17 cellular contexts compared by ENCODE assay signal in genomic region chr17:17826942-17827785, GRCh38. TPM values are rescaled to one million over a fixed set of nuclear protein-coding genes. Genes with fewer than 3 reads are reported as not detected.
DNase-seq lines count a peak whose midpoint lies in the region; ATAC-seq and TF ChIP-seq lines count a peak whose summit lies in the region.
"Had no signal": no experiment of that assay in that cellular context is flagged by ENCODE, and none has a peak within 500 bp of the region (broad histone marks: within the 10 kb centered on the region; RNA-seq: fewer than 3 reads in every experiment).

No MANE protein-coding gene starts in this region.

- no TSS peak for BruUV-seq in OCI-LY7 (replicated peaks; lab: Mats Ljungman, UMichigan)

- CTCF ChIA-PET in CD4-positive, alpha-beta memory T cell (lab: Charles Lee; ENCODE audit: partially characterized antibody): interaction anchor here (1.1 to 2.6 kb wide), 4 partner anchors 9 to 15 kb away, joined by 3 to 12 read pairs (median 4); no protein-coding TSS in a partner anchor
- CTCF ChIA-PET in OCI-LY7 (lab: Charles Lee; ENCODE audit: unreplicated experiment): interaction anchor here (1.1 kb wide), 1 partner anchor 9 kb away, joined by 4 read pairs; the partner anchor contains the start of gene SREBF1

- H3K4me1 Mint-ChIP-seq in CD4-positive, alpha-beta memory T cell: peaks cover 32 to 80% (median 56%) of the 10 kb centered on the region in 4 donors

- H3K4me3 Mint-ChIP-seq in CD4-positive, alpha-beta memory T cell: peak overlapping the region in 6 of 8 donors; percentile 9 to 92 (median 67)
- H3K4me3 Mint-ChIP-seq: activated B cell treated with CpG ODN at 0.5 μM for 24 hours had no signal

- H2AFZ ChIP-seq in OCI-LY7 (ENCODE audit: low read length) (no peak overlapping the region), parathyroid adenoma (no peak overlapping the region)

- peak overlapping the region in 6 of 7 donors; percentile 64 to 95 (median 88) for H3K27ac Mint-ChIP-seq in CD4-positive, alpha-beta memory T cell
- H3K27ac Mint-ChIP-seq: activated B cell treated with CpG ODN at 0.5 μM for 24 hours had no signal

- DNase-seq in CD4-positive, alpha-beta memory T cell: no peak
- DNase-seq in OCI-LY7 (ENCODE audit: low spot score) (no peak), NOMO-1 treated with dmso at 0.1 percent for 144 hours (lab: John Stamatoyannopoulos, UW; ENCODE audit: unreplicated experiment) (no peak), GM20000 (ENCODE audit: low spot score) (no peak), KG1 (lab: John Stamatoyannopoulos, UW) (no peak)
- no peak for DNase-seq in effector memory CD4-positive, alpha-beta T cell
- DNase-seq: activated B cell treated with CpG ODN at 0.5 μM for 24 hours; activated naive CD4-positive, alpha-beta T cell treated with anti-CD3 and anti-CD28 coated beads, Interleukin-2, amount 50 U/mL, for 16 hours; COR-L47; GOT3; NCI-H1048; NCI-H510A; occipital lobe; SHP77; stimulated activated CD4-positive, alpha-beta T cell treated with anti-CD3 and anti-CD28 coated beads, Interleukin-2, amount 100 ng/mL, for 48 hours had no signal

- no peaks in the 10 kb centered on the region for H3K36me3 ChIP-seq in CD4-positive, alpha-beta memory T cell (ENCODE audit: insufficient read depth, low read length)
- H3K36me3 ChIP-seq in OCI-LY7 (ENCODE audit: insufficient read depth, low read length) (peaks cover 31% of the 10 kb centered on the region), parathyroid adenoma (ENCODE audit: control insufficient read depth, insufficient read depth, low read length) (no peaks in the 10 kb centered on the region)
- no peaks in the 10 kb centered on the region for H3K36me3 ChIP-seq in effector memory CD4-positive, alpha-beta T cell (ENCODE audit: control insufficient read depth, insufficient read depth, low read length)

- no peak overlapping the region for H3K27ac ChIP-seq in CD4-positive, alpha-beta memory T cell (ENCODE audit: low read depth, low read length)
- peak overlapping the region; percentile 67 for H3K27ac ChIP-seq in OCI-LY7 (ENCODE audit: low read depth, low read length, poor library complexity, severe bottlenecking)
- peak overlapping the region; percentile 49 for H3K27ac ChIP-seq in effector memory CD4-positive, alpha-beta T cell (ENCODE audit: insufficient read depth, low read length, poor library complexity, severe bottlenecking)
- peak overlapping the region; percentile 29 for H3K27ac ChIP-seq in parathyroid adenoma

- no peaks in the 10 kb centered on the region for H3K27me3 ChIP-seq in CD4-positive, alpha-beta memory T cell (ENCODE audit: insufficient read depth, low read length)
- no peaks in the 10 kb centered on the region for H3K27me3 ChIP-seq in effector memory CD4-positive, alpha-beta T cell (replicated peaks; ENCODE audit: control insufficient read depth, insufficient read depth, low read length, poor library complexity, severe bottlenecking)
- no peaks in the 10 kb centered on the region for H3K27me3 ChIP-seq in parathyroid adenoma (ENCODE audit: control insufficient read depth, insufficient read depth, low read length)

- no peak overlapping the region for H3K4me3 ChIP-seq in CD4-positive, alpha-beta memory T cell (ENCODE audit: low read length in 2 of 2)
- H3K4me3 ChIP-seq in OCI-LY7 (ENCODE audit: low read depth, low read length, poor library complexity, severe bottlenecking) (no peak overlapping the region), parathyroid adenoma (ENCODE audit: low read depth, low read length) (no peak overlapping the region)
- H3K4me3 ChIP-seq in effector memory CD4-positive, alpha-beta T cell (ENCODE audit: insufficient read depth, low read depth, low read length, poor library complexity, severe bottlenecking): no peak overlapping the region

- H3K79me2 ChIP-seq in OCI-LY7 (ENCODE audit: insufficient read depth, low read depth, low read length) (peaks cover 47% of the 10 kb centered on the region), parathyroid adenoma (peaks cover 10% of the 10 kb centered on the region)

- POLR2A ChIA-PET in CD4-positive, alpha-beta memory T cell (lab: Charles Lee; ENCODE audit: partially characterized antibody): interaction anchor here (1.2 to 9.2 kb wide), 2 partner anchors 10 to 145 kb away, joined by 4 to 79 read pairs; partner anchors contain the start of gene SREBF1
- POLR2A ChIA-PET in OCI-LY7 (lab: Charles Lee): interaction anchor here (3.0 kb wide), 1 partner anchor 9 kb away, joined by 10 read pairs; the partner anchor contains the start of gene SREBF1

- no peaks in the 10 kb centered on the region for H3K27me3 Mint-ChIP-seq in CD4-positive, alpha-beta memory T cell
- H3K27me3 Mint-ChIP-seq: activated B cell treated with CpG ODN at 0.5 μM for 24 hours had no signal

- H3K36me3 Mint-ChIP-seq in CD4-positive, alpha-beta memory T cell: peaks cover 1 to 5% of the 10 kb centered on the region in 2 donors

- ATAC-seq in GM19351 (IDR thresholded peaks at IDR 0.05; ENCODE audit: unreplicated experiment): no peak

- intact Hi-C loops in CD4-positive, alpha-beta memory T cell (cut with micrococcal nuclease): no loop called here
- intact Hi-C loops in OCI-LY7 (cut with micrococcal nuclease; ENCODE audit: unreplicated experiment): no loop called here

- no peaks in the 10 kb centered on the region for H3K9me3 ChIP-seq in CD4-positive, alpha-beta memory T cell (ENCODE audit: control insufficient read depth in 1 of 2, low read length in 2 of 2)
- H3K9me3 ChIP-seq in OCI-LY7 (ENCODE audit: low read length): no peaks in the 10 kb centered on the region
- no peaks in the 10 kb centered on the region for H3K9me3 ChIP-seq in effector memory CD4-positive, alpha-beta T cell (ENCODE audit: control insufficient read depth, low read length)
- no peaks in the 10 kb centered on the region for H3K9me3 ChIP-seq in parathyroid adenoma (ENCODE audit: control insufficient read depth, low read length)

- H3K4me2 ChIP-seq in OCI-LY7 (ENCODE audit: low read length): peak overlapping the region; percentile 45; the same call in 1 of the 2 replicates
- no peak overlapping the region for H3K4me2 ChIP-seq in parathyroid adenoma (ENCODE audit: low read length)

- TF ChIP-seq CTCF in OCI-LY7 (conservative IDR thresholded peaks at IDR 0.05; ENCODE audit: low read length): no peak
- no peak for TF ChIP-seq CTCF in parathyroid adenoma (IDR thresholded peaks at IDR 0.05)
- TF ChIP-seq CTCF in GM20000 (IDR thresholded peaks at IDR 0.05; ENCODE audit: extremely low read depth, missing control alignments): no peak

- peaks cover 59% of the 10 kb centered on the region for H3K4me1 ChIP-seq in CD4-positive, alpha-beta memory T cell (ENCODE audit: insufficient read depth, low read length)
- H3K4me1 ChIP-seq in OCI-LY7 (ENCODE audit: insufficient read depth, low read length, poor library complexity, severe bottlenecking) (peaks cover 82% of the 10 kb centered on the region), parathyroid adenoma (peaks cover 36% of the 10 kb centered on the region)
- peaks cover 54% of the 10 kb centered on the region for H3K4me1 ChIP-seq in effector memory CD4-positive, alpha-beta T cell (ENCODE audit: control insufficient read depth, insufficient read depth, low read length, poor library complexity, severe bottlenecking)

- H4K20me1 ChIP-seq in OCI-LY7 (ENCODE audit: insufficient read depth, low read length): peaks cover 9% of the 10 kb centered on the region; the same call in 1 of the 2 replicates

- H3K9me2 ChIP-seq in OCI-LY7 (ENCODE audit: insufficient read depth, low read length): no peaks in the 10 kb centered on the region

- H3K9me3 Mint-ChIP-seq in CD4-positive, alpha-beta memory T cell: peaks cover 0 to 1% (median 0%) of the 10 kb centered on the region in 8 donors
- H3K9me3 Mint-ChIP-seq: activated B cell treated with CpG ODN at 0.5 μM for 24 hours had no signal

- no peak overlapping the region for H3K9ac ChIP-seq in parathyroid adenoma

RNA-seq across cellular contexts. Expression of gene SREBF1, which starts 9.6 kb away (rescaled TPM):
- 10 to 100 TPM in 1 of 2 experiments, 1 to 10 TPM in 1; 10.0 to 11.7 TPM for total RNA-seq in CD4-positive, alpha-beta memory T cell
- 10 to 100 TPM in 1 of 2 donors, 1 to 10 TPM in 1; 5.0 to 15.5 TPM for polyA plus RNA-seq in CD4-positive, alpha-beta memory T cell
- 48.4 and 70.4 TPM in 2 replicates for total RNA-seq in OCI-LY7 (2014; rRNA removed; shearing (Covaris generic))
- 187 and 213 TPM in 2 replicates for total RNA-seq in OCI-LY7 (2022)
